ENCODE assay signal across 21 cellular contexts in genomic region chr4:159127745-159128518, GRCh38.
"Had no signal": no experiment of that assay in that cellular context is flagged by ENCODE, and none has a peak within 500 bp of the region (broad histone marks: within the 10 kb centered on the region; RNA-seq: fewer than 3 reads in every experiment).

No MANE protein-coding gene starts in this region.

- FAIRE-seq: astrocyte had no signal

- H3K9ac ChIP-seq: KMS-11 had no signal

- DNase-seq: activated CD4-positive, alpha-beta memory T cell treated with anti-CD3 and anti-CD28 coated beads for 36 hours; activated CD4-positive, alpha-beta T cell treated with anti-CD3 and anti-CD28 coated beads, Interleukin-2, amount 10 ng/mL, durations not matched to agents 7 days and 5 days; activated gamma-delta T cell; activated naive CD4-positive, alpha-beta T cell treated with anti-CD3 and anti-CD28 coated beads for 36 hours; activated T-cell treated with anti-CD3 and anti-CD28 coated beads for 4 hours; activated T-cell treated with anti-CD3 and anti-CD28 coated beads, Interleukin-2, amount 50 U/mL, for 48 hours; amygdala; cerebellar nuclear complex; NCI-H1092; NCI-H1417; NCI-H2029 treated with DMSO at 0.1 percent for 48 hours; NCI-H446; NCI-H524; PC-3; SIG-M5; T-helper 17 cell; T-helper 9 cell had no signal

- H3K27ac ChIP-seq: KMS-11 had no signal

- ATAC-seq: activated T-helper 17 cell treated with anti-CD3 and anti-CD28 coated beads, Interleukin-2, amount 50 U/mL, for 72 hours; PC-3; T-helper 17 cell; WTC11 had no signal

- H3K4me2 ChIP-seq: KMS-11 had no signal
